1 cellular context compared by ENCODE assay signal in the genomic region with DNA sequence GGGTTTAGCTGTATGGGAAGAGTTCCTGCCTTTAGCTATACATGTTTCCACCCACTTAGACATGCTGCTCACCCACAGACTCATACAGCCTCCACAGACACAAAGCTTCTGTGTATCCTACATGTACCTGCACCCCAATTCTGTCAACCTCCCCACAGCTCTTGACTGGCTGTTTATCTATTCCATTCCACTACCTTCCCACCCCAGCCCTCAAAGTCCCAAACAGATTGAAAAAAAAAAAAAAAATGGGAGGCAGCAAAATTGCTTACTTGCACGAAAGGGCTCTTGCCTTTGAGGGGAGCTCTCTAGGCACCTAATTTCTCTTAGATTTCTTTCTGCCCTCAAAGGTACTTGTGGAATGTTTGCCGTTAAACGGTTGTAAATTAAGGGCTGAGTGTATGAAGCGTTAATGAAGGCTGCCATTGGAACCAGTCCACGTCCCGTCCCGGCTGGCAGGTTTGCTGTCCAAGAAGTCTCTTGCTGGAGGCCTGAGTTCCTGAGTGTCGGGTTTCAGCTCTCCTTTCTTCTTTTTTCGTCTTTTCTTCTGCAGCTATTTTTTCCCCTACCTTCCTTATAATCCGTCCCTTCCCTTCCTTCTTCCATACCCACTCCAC.
A peak's percentile ranks its signal among the peaks of the same experiment; 100 is the strongest.
TF ChIP-seq lines count a peak whose summit lies in the region.

No MANE protein-coding gene starts in this region.

TF ChIP-seq in H1, 55 proteins besides CTCF, POLR2A, EP300 and RAD21 (continued from another document):
- TF ChIP-seq MAFK (IDR thresholded peaks at IDR 0.05; ENCODE audit: low read depth, low read length) = peak; percentile 26; the same call in 1 of the 2 replicates
- 0 out of 2 replicates have a peak, but pooled peaks have one; percentile 11 for TF ChIP-seq TAF1 (IDR thresholded peaks at IDR 0.05; ENCODE audit: low read depth, low read length)
- 0 out of 2 replicates have a peak, but pooled peaks have one; percentile 33 for TF ChIP-seq YY1 (IDR thresholded peaks at IDR 0.05; ENCODE audit: low read depth, low read length)
- TF ChIP-seq TBP (IDR thresholded peaks at IDR 0.05; ENCODE audit: low read depth, low read length) = no peak
- 0 out of 2 replicates have a peak, but pooled peaks have one; percentile 7 for TF ChIP-seq TEAD4 (IDR thresholded peaks at IDR 0.05; ENCODE audit: low read depth, low read length)
